9 cellular contexts compared by ENCODE assay signal in genomic region chr5:68419637-68420452, GRCh38.
DNase-seq lines count a peak whose midpoint lies in the region; ATAC-seq, FAIRE-seq and TF ChIP-seq lines count a peak whose summit lies in the region.
"Had no signal": no experiment of that assay in that cellular context is flagged by ENCODE, and none has a peak within 500 bp of the region (broad histone marks: within the 10 kb centered on the region; RNA-seq: fewer than 3 reads in every experiment).

No MANE protein-coding gene starts in this region.

- H3K18ac ChIP-seq in mesenchymal stem cell (ENCODE audit: low read depth in 1 of 2, low read length in 2 of 2), result peak overlapping the region; percentile 46 to 61

- H3K9me3 ChIP-seq in right lobe of liver, result no peaks in the 10 kb centered on the region
- no peaks in the 10 kb centered on the region for H3K9me3 ChIP-seq in HepG2 (ENCODE audit: low read length)
- H3K9me3 ChIP-seq in K562 (replicated peaks; ENCODE audit: control insufficient read depth, insufficient read depth, low read depth, low read length), result no peaks in the 10 kb centered on the region
- no peaks in the 10 kb centered on the region for H3K9me3 ChIP-seq in mesenchymal stem cell (ENCODE audit: control insufficient read depth, low read length)

- no peak overlapping the region for H3K4me3 ChIP-seq in right lobe of liver
- H3K4me3 ChIP-seq in HepG2 (replicated peaks in 1 of 3; ENCODE audit: insufficient read depth in 1 of 3, low read depth in 2 of 3, low read length in 3 of 3), result no peak overlapping the region
- H3K4me3 ChIP-seq in K562, result no peak overlapping the region
- peak overlapping the region in 1 of 2 experiments; percentile 12 for H3K4me3 ChIP-seq in mesenchymal stem cell (ENCODE audit: insufficient read depth in 1 of 2, low read depth in 1 of 2, low read length in 2 of 2)

- peak; percentile 46 to 65 (median 56) for ATAC-seq in right lobe of liver
- ATAC-seq in HepG2, result no peak
- ATAC-seq in K562, result peak; percentile 72
- ATAC-seq in GM18907 (IDR thresholded peaks at IDR 0.05; ENCODE audit: unreplicated experiment), result no peak

- no peaks in the 10 kb centered on the region for H3K9me1 ChIP-seq in K562 (ENCODE audit: control insufficient read depth, insufficient read depth, low read length)

- H3K79me1 ChIP-seq in mesenchymal stem cell (replicated peaks; ENCODE audit: low read length, poor library complexity, severe bottlenecking), result no peaks in the 10 kb centered on the region

- H2BK5ac ChIP-seq in mesenchymal stem cell (ENCODE audit: low read depth, low read length, poor library complexity, severe bottlenecking), result no peak overlapping the region

- H2BK15ac ChIP-seq in mesenchymal stem cell (ENCODE audit: low read depth, poor library complexity, severe bottlenecking), result no peak overlapping the region

- peak overlapping the region; percentile 69 for H2BK120ac ChIP-seq in mesenchymal stem cell (ENCODE audit: low read depth, low read length)

- H3K14ac ChIP-seq in mesenchymal stem cell (ENCODE audit: low read length in 2 of 2), result no peak overlapping the region

- 53% methylated on average over 7 of the region's 8 CpGs for WGBS in right lobe of liver (ENCODE audit: insufficient coverage, low coverage, low lambda C conversion rate, missing lambda C conversion rate)
- 25% methylated on average over 8 of the region's 8 CpGs for WGBS in HepG2 (ENCODE audit: low lambda C conversion rate)
- 3% methylated on average over 8 of the region's 8 CpGs for WGBS in K562 (ENCODE audit: insufficient coverage, low coverage, missing lambda C conversion rate)
- WGBS in mesenchymal stem cell, result 31% methylated on average over 7 of the region's 8 CpGs

- no peak overlapping the region for H3K27ac ChIP-seq in right lobe of liver
- no peak overlapping the region for H3K27ac ChIP-seq in HepG2 (ENCODE audit: extremely low read length, insufficient read depth, low read length)
- peak overlapping the region; percentile 90 for H3K27ac ChIP-seq in K562 (ENCODE audit: extremely low read depth, low read depth, low read length)
- H3K27ac ChIP-seq in mesenchymal stem cell (ENCODE audit: low read length, poor library complexity, severe bottlenecking), result no peak overlapping the region

- in situ Hi-C loops in HepG2 (cut with HindIII; ENCODE audit: extremely low pct_ligation_motif_present, low pct_unique_long_range_greater_than_20kb) (no loop called here), K562 (cut with MboI) (no loop called here), GM13976 (cut with MboI; ENCODE audit: low sequenced_read_pairs, unreplicated experiment) (no loop called here)

- no TSS peak for BruUV-seq in HepG2 (replicated peaks; lab: Mats Ljungman, UMichigan)
- BruUV-seq in K562 (replicated peaks; lab: Mats Ljungman, UMichigan), result TSS peak; percentile 70

- H3K9ac ChIP-seq in HepG2 (ENCODE audit: insufficient read depth, low read depth, low read length) (no peak overlapping the region), K562 (ENCODE audit: insufficient read depth in 1 of 2, low read depth in 2 of 2, low read length in 2 of 2) (peak overlapping the region; percentile 69 to 80; a peak in 3 of 4 replicates), mesenchymal stem cell (ENCODE audit: low read length) (peak overlapping the region; percentile 48)

- DNase-seq in right lobe of liver, result no peak
- no peak for DNase-seq in HepG2 (ENCODE audit: low spot score)
- DNase-seq in K562 (ENCODE audit: extremely low read depth in 1 of 4, low spot score in 3 of 4), result peak; percentile 73 to 88 (median 74)
- DNase-seq in mesenchymal stem cell, result peak; percentile 75
- DNase-seq in NCI-H1105 (lab: John Stamatoyannopoulos, UW), result no peak
- no peak for DNase-seq in GM10266 (ENCODE audit: extremely low spot score)
- DNase-seq in GM13976 (ENCODE audit: low spot score), result no peak
- DNase-seq: stimulated activated naive CD4-positive, alpha-beta T cell treated with Interleukin-2 at 50 U/mL for 16 hours had no signal

- no peak overlapping the region for H3K4me2 ChIP-seq in HepG2 (ENCODE audit: low read depth, low read length)
- H3K4me2 ChIP-seq in K562 (ENCODE audit: insufficient read depth, low read length), result peak overlapping the region; percentile 54
- peak overlapping the region; percentile 27 for H3K4me2 ChIP-seq in mesenchymal stem cell (ENCODE audit: low read length, poor library complexity, severe bottlenecking)

- H3K27me3 ChIP-seq in right lobe of liver, result no peaks in the 10 kb centered on the region
- peaks cover 0 to 7% of the 10 kb centered on the region in 2 experiments; a peak in 1 of 5 replicates for H3K27me3 ChIP-seq in HepG2 (ENCODE audit: control insufficient read depth in 1 of 2, insufficient read depth in 2 of 2, low read length in 2 of 2)
- no peaks in the 10 kb centered on the region for H3K27me3 ChIP-seq in K562 (ENCODE audit: control insufficient read depth in 2 of 2, insufficient read depth in 2 of 2, low read length in 2 of 2)
- H3K27me3 ChIP-seq in mesenchymal stem cell (ENCODE audit: control insufficient read depth in 1 of 2, insufficient read depth in 1 of 2, low read length in 2 of 2), result no peaks in the 10 kb centered on the region

- no peak overlapping the region for H2AFZ ChIP-seq in HepG2 (ENCODE audit: low read length)
- H2AFZ ChIP-seq in K562 (ENCODE audit: low read depth, low read length), result peak overlapping the region; percentile 45
- H2AFZ ChIP-seq in mesenchymal stem cell (ENCODE audit: low read depth, low read length), result no peak overlapping the region

- CTCF ChIA-PET in HepG2 (lab: Yijun Ruan, JAX; ENCODE audit: low intra/inter-chr PET ratio, low total read pairs) (no interaction called here), K562 (lab: Yijun Ruan, JAX; ENCODE audit: low intra/inter-chr PET ratio) (no interaction called here)

- H4K20me1 ChIP-seq in HepG2 (ENCODE audit: insufficient read depth, low read length) (no peaks in the 10 kb centered on the region), K562 (replicated peaks; ENCODE audit: control insufficient read depth, insufficient read depth, low read length) (no peaks in the 10 kb centered on the region)

- no peak overlapping the region for H3K23ac ChIP-seq in mesenchymal stem cell (ENCODE audit: low read length in 2 of 2)

- no peak overlapping the region for H2AK5ac ChIP-seq in mesenchymal stem cell (ENCODE audit: low read length, severe bottlenecking)

- H3K4me1 ChIP-seq in right lobe of liver, result peaks cover 0 to 4% (median 0%) of the 10 kb centered on the region in 4 donors
- no peaks in the 10 kb centered on the region; the same call in 1 of the 2 replicates for H3K4me1 ChIP-seq in HepG2 (ENCODE audit: insufficient read depth, low read length)
- peaks cover 41 to 82% of the 10 kb centered on the region in 2 experiments for H3K4me1 ChIP-seq in K562 (replicated peaks in 1 of 2; ENCODE audit: control insufficient read depth in 2 of 2, insufficient read depth in 2 of 2, low read length in 2 of 2)
- H3K4me1 ChIP-seq in mesenchymal stem cell (ENCODE audit: control insufficient read depth, insufficient read depth, low read depth, low read length), result peaks cover 7% of the 10 kb centered on the region

- TF ChIP-seq CTCF in right lobe of liver (IDR thresholded peaks at IDR 0.05), result no peak
- no peak for TF ChIP-seq CTCF in HepG2 (CRISPR knock-in tag; IDR thresholded peaks at IDR 0.05)
- TF ChIP-seq CTCF in K562 (IDR thresholded peaks at IDR 0.05 in 2 of 3, conservative IDR thresholded peaks at IDR 0.05 in 1 of 3; ENCODE audit: insufficient read depth in 2 of 3, low read depth in 1 of 3, low read length in 3 of 3), result no peak
- no peak for TF ChIP-seq CTCF in GM10266 (IDR thresholded peaks at IDR 0.05; ENCODE audit: control insufficient read depth, insufficient read depth, low read depth, missing control alignments)
- no peak for TF ChIP-seq CTCF in GM13976 (IDR thresholded peaks at IDR 0.05; ENCODE audit: borderline replicate concordance, control extremely low read depth, extremely low read depth, insufficient read depth, missing control alignments)

- H3K36me3 ChIP-seq in right lobe of liver (no peaks in the 10 kb centered on the region), HepG2 (replicated peaks in 1 of 2; ENCODE audit: control insufficient read depth in 1 of 2, insufficient read depth in 2 of 2, low read length in 2 of 2) (no peaks in the 10 kb centered on the region), K562 (ENCODE audit: control insufficient read depth, insufficient read depth, low read length) (no peaks in the 10 kb centered on the region), mesenchymal stem cell (ENCODE audit: control insufficient read depth in 1 of 2, insufficient read depth in 2 of 2, low read depth in 1 of 2, low read length in 2 of 2) (no peaks in the 10 kb centered on the region)

- TF ChIP-seq RAD21 in HepG2 (CRISPR knock-in tag; IDR thresholded peaks at IDR 0.05) (no peak), K562 (CRISPR knock-in tag; conservative IDR thresholded peaks at IDR 0.05 in 1 of 2, IDR thresholded peaks at IDR 0.05 in 1 of 2) (no peak)

- H2BK12ac ChIP-seq in mesenchymal stem cell (ENCODE audit: low read length in 2 of 2), result peak overlapping the region; percentile 29 to 65

- H3K79me2 ChIP-seq in HepG2 (ENCODE audit: insufficient read depth, low read length), result no peaks in the 10 kb centered on the region
- no peaks in the 10 kb centered on the region for H3K79me2 ChIP-seq in K562 (ENCODE audit: control insufficient read depth, insufficient read depth, low read length)

- FAIRE-seq in HepG2 (lab: Jason Lieb, UNC), result no peak
- peak; percentile 85 for FAIRE-seq in K562 (lab: Jason Lieb, UNC)

- POLR2A ChIA-PET in HepG2 (lab: Yijun Ruan, JAX) (no interaction called here), K562 (lab: Yijun Ruan, JAX) (interaction anchor here (0.6 to 3.5 kb wide), 13 partner anchors 8 to 747 kb away, joined by 3 to 24 read pairs (median 4); partner anchors contain the start of gene CCNB1)

- no peak for TF ChIP-seq POLR2A in right lobe of liver (IDR thresholded peaks at IDR 0.05)
- TF ChIP-seq POLR2A in HepG2 (IDR thresholded peaks at IDR 0.05; ENCODE audit: insufficient read depth in 1 of 2, low read depth in 2 of 2, low read length in 2 of 2), result no peak
- no peak for TF ChIP-seq POLR2A in K562 (conservative IDR thresholded peaks at IDR 0.05)

- no peak overlapping the region for H4K8ac ChIP-seq in mesenchymal stem cell (ENCODE audit: low read length)

- H4K91ac ChIP-seq in mesenchymal stem cell (ENCODE audit: low read length), result peak overlapping the region; percentile 8

- peak overlapping the region in 1 of 2 experiments; percentile 81 for H3K4ac ChIP-seq in mesenchymal stem cell (ENCODE audit: low read depth in 1 of 2, low read length in 2 of 2)

- intact Hi-C loops in right lobe of liver (cut with DNase I) (no loop called here), HepG2 (cut with micrococcal nuclease; ENCODE audit: unreplicated experiment) (no loop called here), K562 (cut with micrococcal nuclease) (loop anchor here (1.0 kb wide), 1 partner anchor 40 kb away; no protein-coding TSS in a partner anchor)

- no peak for TF ChIP-seq EP300 in HepG2 (IDR thresholded peaks at IDR 0.05; ENCODE audit: low read depth in 2 of 2, low read length in 2 of 2)
- TF ChIP-seq EP300 in HepG2 (CRISPR knock-in tag; IDR thresholded peaks at IDR 0.05; ENCODE audit: borderline replicate concordance), result no peak
- peak; percentile 69; the same call in 1 of the 2 replicates for TF ChIP-seq EP300 in K562 (IDR thresholded peaks at IDR 0.05; ENCODE audit: low read length)

TF ChIP-seq in K562, 482 proteins besides CTCF, POLR2A, EP300 and RAD21 (continues in another document):
- TF ChIP-seq ZNF175 (CRISPR knock-in tag; IDR thresholded peaks at IDR 0.05; ENCODE audit: low read depth), result 0 out of 2 replicates have a peak, but pooled peaks have one; percentile 37

Comparison
In these comparisons a context has a peak if more than half of its experiments do, and no peak if none do; other contexts are left out.
1. ATAC-seq: peak in right lobe of liver (4 of 4) and K562 (single experiment); none in HepG2 (single experiment) and GM18907 (single experiment).
2. DNase-seq: peak in K562 (4 of 4) and mesenchymal stem cell (single experiment); none in right lobe of liver (0 of 3), HepG2 (single experiment), NCI-H1105 (single experiment), GM10266 (single experiment) and GM13976 (single experiment).